1 cellular context compared by ENCODE assay signal in genomic region chr10:70809726-70810125, GRCh38.
TF ChIP-seq lines count a peak whose summit lies in the region.

No MANE protein-coding gene starts in this region.

TF ChIP-seq in H1, 55 proteins besides CTCF, POLR2A, EP300 and RAD21:
- TF ChIP-seq TEAD4 (IDR thresholded peaks at IDR 0.05; ENCODE audit: low read depth, low read length) (peak; percentile 86), ZNF274 (IDR thresholded peaks at IDR 0.05; ENCODE audit: borderline replicate concordance, extremely low read depth, low read length) (no peak), SP2 (IDR thresholded peaks at IDR 0.05; ENCODE audit: low read length) (no peak), HDAC6 (IDR thresholded peaks at IDR 0.05; ENCODE audit: low read depth, low read length) (no peak), CBX5 (IDR thresholded peaks at IDR 0.05; ENCODE audit: low read depth, low read length) (no peak), SIRT6 (IDR thresholded peaks at IDR 0.05; ENCODE audit: low read length) (no peak), BRCA1 (IDR thresholded peaks at IDR 0.05; ENCODE audit: low read depth, low read length) (no peak), CREB1 (IDR thresholded peaks at IDR 0.05) (no peak), TCF12 (IDR thresholded peaks at IDR 0.05; ENCODE audit: low read depth, low read length) (0 out of 2 replicates have a peak, but pooled peaks have one; percentile 35), TAF7 (optimal IDR thresholded peaks at IDR 0.05; ENCODE audit: borderline replicate concordance, low read depth, low read length) (no peak), EGR1 (IDR thresholded peaks at IDR 0.05; ENCODE audit: borderline replicate concordance, low read depth, low read length) (no peak)
